1 cellular context compared by ENCODE assay signal in genomic region chr22:50489363-50490243, GRCh38.
TF ChIP-seq lines count a peak whose summit lies in the region.

No MANE protein-coding gene starts in this region.

TF ChIP-seq in HepG2, 621 proteins besides CTCF, POLR2A, EP300 and RAD21:
- 0 out of 2 replicates have a peak, but pooled peaks have one; percentile 41 for TF ChIP-seq HNRNPL (IDR thresholded peaks at IDR 0.05; ENCODE audit: low read depth, low read length)
- no peak for TF ChIP-seq ZNF607 (CRISPR knock-in tag; IDR thresholded peaks at IDR 0.05; ENCODE audit: borderline replicate concordance)
- no peak for TF ChIP-seq SNAPC4 (CRISPR knock-in tag; IDR thresholded peaks at IDR 0.05)
- no peak for TF ChIP-seq ZNF687 (CRISPR knock-in tag; IDR thresholded peaks at IDR 0.05)
